36 cellular contexts compared by ENCODE assay signal in the genomic region with DNA sequence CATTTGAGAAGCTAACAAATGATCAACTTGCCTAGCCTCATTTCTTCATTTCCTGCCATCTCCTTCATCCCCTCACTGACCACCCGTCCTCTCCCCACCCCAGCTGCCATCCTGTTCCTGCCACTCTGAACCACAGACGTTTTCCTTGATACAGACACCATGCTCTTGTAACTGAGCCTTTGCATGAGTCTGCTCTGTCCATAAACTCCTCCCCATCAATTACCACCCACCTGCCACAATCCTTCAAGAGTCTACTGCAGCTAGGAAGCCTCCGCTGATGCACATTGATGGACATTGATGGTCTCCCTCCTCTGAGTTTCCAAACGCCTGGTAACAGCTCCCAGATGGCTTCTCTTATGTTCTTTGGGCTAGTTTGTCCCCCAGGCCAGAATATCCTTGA.
"Had no signal": no experiment of that assay in that cellular context is flagged by ENCODE, and none has a peak within 500 bp of the region (broad histone marks: within the 10 kb centered on the region; RNA-seq: fewer than 3 reads in every experiment).

No MANE protein-coding gene starts in this region.

- FAIRE-seq: astrocyte, TTC549 had no signal

- H3K4me3 ChIP-seq: adrenal gland, body of pancreas, breast epithelium had no signal

- ATAC-seq: activated CD8-positive, alpha-beta memory T cell treated with anti-CD3 and anti-CD28 coated beads, Interleukin-2, amount 10 ng/mL, durations not matched to agents 7 days and 5 days; activated CD8-positive, alpha-beta T cell treated with anti-CD3 and anti-CD28 coated beads, Interleukin-2, amount 10 ng/mL, durations not matched to agents 7 days and 5 days; activated naive CD4-positive, alpha-beta T cell treated with anti-CD3 and anti-CD28 coated beads, Interleukin-2, amount 50 U/mL, for 72 hours; activated T-cell treated with anti-CD3 and anti-CD28 coated beads, Interleukin-2, amount 50 U/mL, for 4 hours; activated T-cell treated with anti-CD3 and anti-CD28 coated beads, Interleukin-2, amount 50 U/mL, for 72 hours; activated T-helper 17 cell treated with anti-CD3 and anti-CD28 coated beads, Interleukin-2, amount 50 U/mL, for 72 hours; body of pancreas had no signal

- H3K36me3 Mint-ChIP-seq: activated CD8-positive, alpha-beta memory T cell treated with anti-CD3 and anti-CD28 coated beads, Interleukin-2, amount 10 ng/mL, durations not matched to agents 7 days and 5 days; activated naive CD4-positive, alpha-beta T cell treated with anti-CD3 and anti-CD28 coated beads, Interleukin-2, amount 50 U/mL, for 72 hours; activated naive CD8-positive, alpha-beta T cell treated with anti-CD3 and anti-CD28 coated beads for 36 hours had no signal

- H3K27ac ChIP-seq: adrenal gland, body of pancreas, brain microvascular endothelial cell, breast epithelium, VCaP had no signal

- DNase-seq: activated B cell treated with CpG ODN at 0.5 μM for 24 hours; activated CD4-positive, alpha-beta memory T cell treated with anti-CD3 and anti-CD28 coated beads, Interleukin-2, amount 10 ng/mL, durations not matched to agents 7 days and 5 days; activated CD4-positive, alpha-beta T cell treated with anti-CD3 and anti-CD28 coated beads for 48 hours; activated CD4-positive, alpha-beta T cell treated with anti-CD3 and anti-CD28 coated beads, Interleukin-2, amount 10 ng/mL, durations not matched to agents 7 days and 5 days; activated CD4-positive, alpha-beta T cell treated with anti-CD3 and anti-CD28 coated beads, Interleukin-2, amount 50 U/mL, for 48 hours; activated CD4-positive, CD25-positive, alpha-beta regulatory T cell treated with anti-CD3 and anti-CD28 coated beads, Interleukin-2, amount 50 U/mL, for 72 hours; activated CD8-positive, alpha-beta memory T cell treated with anti-CD3 and anti-CD28 coated beads for 24 hours; activated CD8-positive, alpha-beta memory T cell treated with anti-CD3 and anti-CD28 coated beads, Interleukin-2, amount 10 ng/mL, durations not matched to agents 7 days and 5 days; activated CD8-positive, alpha-beta memory T cell treated with anti-CD3 and anti-CD28 coated beads, Interleukin-2, amount 50 U/mL, for 48 hours; activated CD8-positive, alpha-beta T cell treated with anti-CD3 and anti-CD28 coated beads, Interleukin-2, amount 10 ng/mL, durations not matched to agents 7 days and 5 days; activated effector memory CD4-positive, alpha-beta T cell treated with anti-CD3 and anti-CD28 coated beads, Interleukin-2, amount 50 U/mL, for 16 hours; activated gamma-delta T cell treated with Interleukin-2 at 50 U/mL for 16 hours; activated naive CD4-positive, alpha-beta T cell; activated naive CD4-positive, alpha-beta T cell treated with anti-CD3 and anti-CD28 coated beads for 36 hours; activated naive CD4-positive, alpha-beta T cell treated with anti-CD3 and anti-CD28 coated beads, Interleukin-2, amount 50 U/mL, for 16 hours; activated naive CD8-positive, alpha-beta T cell treated with anti-CD3 and anti-CD28 coated beads for 36 hours; activated T-cell treated with anti-CD3 and anti-CD28 coated beads, Interleukin-2, amount 50 U/mL, for 4 hours; activated T-cell treated with anti-CD3 and anti-CD28 coated beads, Interleukin-2, amount 50 U/mL, for 72 hours; adrenal gland; amniotic stem cell; aorta; body of pancreas; brain microvascular endothelial cell; central memory CD4-positive, alpha-beta T cell; T-helper 1 cell; T-helper 2 cell; T-helper 9 cell had no signal

- H3K36me3 ChIP-seq: adrenal gland, brain microvascular endothelial cell, breast epithelium had no signal

- H3K4me1 ChIP-seq: adrenal gland, breast epithelium had no signal

- H3K27ac Mint-ChIP-seq: activated B cell treated with CpG ODN at 0.5 μM for 24 hours; activated CD4-positive, alpha-beta memory T cell treated with anti-CD3 and anti-CD28 coated beads, Interleukin-2, amount 10 ng/mL, durations not matched to agents 7 days and 5 days; activated CD4-positive, alpha-beta T cell treated with anti-CD3 and anti-CD28 coated beads, Interleukin-2, amount 10 ng/mL, durations not matched to agents 7 days and 5 days; activated CD8-positive, alpha-beta memory T cell treated with anti-CD3 and anti-CD28 coated beads, Interleukin-2, amount 10 ng/mL, durations not matched to agents 7 days and 5 days; activated CD8-positive, alpha-beta T cell treated with anti-CD3 and anti-CD28 coated beads, Interleukin-2, amount 10 ng/mL, durations not matched to agents 7 days and 5 days; activated naive CD4-positive, alpha-beta T cell treated with anti-CD3 and anti-CD28 coated beads for 36 hours; activated naive CD4-positive, alpha-beta T cell treated with anti-CD3 and anti-CD28 coated beads, Interleukin-2, amount 50 U/mL, for 72 hours; activated naive CD8-positive, alpha-beta T cell treated with anti-CD3 and anti-CD28 coated beads for 36 hours; activated T-cell treated with anti-CD3 and anti-CD28 coated beads, Interleukin-2, amount 50 U/mL, for 72 hours; activated T-helper 1 cell treated with anti-CD3 and anti-CD28 coated beads, Interleukin-12 subunit alpha, Interleukin-12 subunit beta, Interleukin-2, Interleukin-4 antibody, amounts not matched to agents 30 ng/mL and 10 ng/mL and 1 ng/mL, durations not matched to agents 14 hours and 24 hours and 36 hours; activated T-helper 17 cell treated with anti-CD3 and anti-CD28 coated beads, Interleukin-2, amount 50 U/mL, for 72 hours; T-helper 1 cell treated with Interleukin-12 subunit alpha and Interleukin-12 subunit beta and Interleukin-4 antibody, amounts not matched to agents 30 μg/mL and 1 μg/mL, for 36 hours; T-helper 2 cell treated with Interferon-gamma antibody and Interleukin-4, amounts not matched to agents 5 μg/mL and 100 μg/mL, for 36 hours had no signal

- H3K4me3 Mint-ChIP-seq: activated B cell treated with CpG ODN at 0.5 μM for 24 hours; activated CD4-positive, alpha-beta memory T cell treated with anti-CD3 and anti-CD28 coated beads, Interleukin-2, amount 10 ng/mL, durations not matched to agents 7 days and 5 days; activated CD4-positive, alpha-beta T cell treated with anti-CD3 and anti-CD28 coated beads, Interleukin-2, amount 10 ng/mL, durations not matched to agents 7 days and 5 days; activated CD8-positive, alpha-beta memory T cell treated with anti-CD3 and anti-CD28 coated beads, Interleukin-2, amount 10 ng/mL, durations not matched to agents 7 days and 5 days; activated CD8-positive, alpha-beta T cell treated with anti-CD3 and anti-CD28 coated beads, Interleukin-2, amount 10 ng/mL, durations not matched to agents 7 days and 5 days; activated naive CD4-positive, alpha-beta T cell treated with anti-CD3 and anti-CD28 coated beads for 36 hours; activated naive CD8-positive, alpha-beta T cell treated with anti-CD3 and anti-CD28 coated beads for 36 hours; activated T-cell treated with anti-CD3 and anti-CD28 coated beads, Interleukin-2, amount 50 U/mL, for 4 hours; activated T-cell treated with anti-CD3 and anti-CD28 coated beads, Interleukin-2, amount 50 U/mL, for 72 hours; activated T-helper 1 cell treated with anti-CD3 and anti-CD28 coated beads, Interleukin-12 subunit alpha, Interleukin-12 subunit beta, Interleukin-2, Interleukin-4 antibody, amounts not matched to agents 30 ng/mL and 10 ng/mL and 1 ng/mL, durations not matched to agents 14 hours and 24 hours and 36 hours; activated T-helper 17 cell treated with anti-CD3 and anti-CD28 coated beads, Interleukin-2, amount 50 U/mL, for 72 hours; T-helper 1 cell treated with Interleukin-12 subunit alpha and Interleukin-12 subunit beta and Interleukin-4 antibody, amounts not matched to agents 30 μg/mL and 1 μg/mL, for 36 hours; T-helper 2 cell treated with Interferon-gamma antibody and Interleukin-4, amounts not matched to agents 5 μg/mL and 100 μg/mL, for 36 hours had no signal

- H3K27me3 ChIP-seq: adrenal gland, body of pancreas, brain microvascular endothelial cell, breast epithelium had no signal

- H3K9me3 Mint-ChIP-seq: activated B cell treated with CpG ODN at 0.5 μM for 24 hours; activated CD4-positive, alpha-beta memory T cell treated with anti-CD3 and anti-CD28 coated beads, Interleukin-2, amount 10 ng/mL, durations not matched to agents 7 days and 5 days; activated CD4-positive, alpha-beta T cell treated with anti-CD3 and anti-CD28 coated beads, Interleukin-2, amount 10 ng/mL, durations not matched to agents 7 days and 5 days; activated naive CD4-positive, alpha-beta T cell treated with anti-CD3 and anti-CD28 coated beads for 36 hours; activated naive CD4-positive, alpha-beta T cell treated with anti-CD3 and anti-CD28 coated beads, Interleukin-2, amount 50 U/mL, for 72 hours; activated naive CD8-positive, alpha-beta T cell treated with anti-CD3 and anti-CD28 coated beads for 36 hours; activated T-cell treated with anti-CD3 and anti-CD28 coated beads, Interleukin-2, amount 50 U/mL, for 4 hours; activated T-helper 1 cell treated with anti-CD3 and anti-CD28 coated beads, Interleukin-12 subunit alpha, Interleukin-12 subunit beta, Interleukin-2, Interleukin-4 antibody, amounts not matched to agents 30 ng/mL and 10 ng/mL and 1 ng/mL, durations not matched to agents 14 hours and 24 hours and 36 hours; activated T-helper 17 cell treated with anti-CD3 and anti-CD28 coated beads, Interleukin-2, amount 50 U/mL, for 72 hours; T-helper 1 cell treated with Interleukin-12 subunit alpha and Interleukin-12 subunit beta and Interleukin-4 antibody, amounts not matched to agents 30 μg/mL and 1 μg/mL, for 36 hours; T-helper 2 cell treated with Interferon-gamma antibody and Interleukin-4, amounts not matched to agents 5 μg/mL and 100 μg/mL, for 36 hours had no signal

- H3K9me3 ChIP-seq: adrenal gland, body of pancreas, breast epithelium had no signal
